ENCODE assay signal across 16 cellular contexts in genomic region chr12:64587447-64587846, GRCh38.
"Had no signal": no experiment of that assay in that cellular context is flagged by ENCODE, and none has a peak within 500 bp of the region (broad histone marks: within the 10 kb centered on the region; RNA-seq: fewer than 3 reads in every experiment).

No MANE protein-coding gene starts in this region.

- H3K27ac Mint-ChIP-seq: activated T-helper 2 cell treated with anti-CD3 and anti-CD28 coated beads, Interferon-gamma antibody, Interleukin-2, Interleukin-4, amounts not matched to agents 10 μg/mL and 5 μg/mL and 100 μg/mL, durations not matched to agents 14 hours and 24 hours and 36 hours; stimulated activated memory B cell treated with anti-CD40 and anti-IgM and Interleukin-4, amounts not matched to agents 10 μg/mL and 1 μg/mL and 100 μg/mL, for 72 hours had no signal

- H3K27ac ChIP-seq: body of pancreas, esophagus squamous epithelium, neutrophil, parathyroid adenoma, tibial artery had no signal

- FAIRE-seq: colon, urothelium cell line had no signal

- H3K4me3 ChIP-seq: body of pancreas, esophagus squamous epithelium, tibial artery had no signal

- H3K36me3 Mint-ChIP-seq: naive thymus-derived CD8-positive, alpha-beta T cell; stimulated activated memory B cell treated with anti-CD40 and anti-IgM and Interleukin-4, amounts not matched to agents 10 μg/mL and 1 μg/mL and 100 μg/mL, for 72 hours had no signal

- H3K27me3 ChIP-seq: body of pancreas, esophagus squamous epithelium, tibial artery had no signal

- H2AFZ ChIP-seq: parathyroid adenoma had no signal

- H3K79me2 ChIP-seq: parathyroid adenoma had no signal

- ATAC-seq: body of pancreas; naive thymus-derived CD8-positive, alpha-beta T cell; stimulated activated memory B cell treated with anti-CD40 and anti-IgM and Interleukin-4, amounts not matched to agents 10 μg/mL and 1 μg/mL and 100 μg/mL, for 72 hours had no signal

- H3K9me3 ChIP-seq: body of pancreas, esophagus squamous epithelium, neutrophil, tibial artery had no signal

- H3K9ac ChIP-seq: parathyroid adenoma had no signal

- H3K4me3 Mint-ChIP-seq: naive thymus-derived CD8-positive, alpha-beta T cell; stimulated activated memory B cell treated with anti-CD40 and anti-IgM and Interleukin-4, amounts not matched to agents 10 μg/mL and 1 μg/mL and 100 μg/mL, for 72 hours had no signal

- H3K9me3 Mint-ChIP-seq: activated T-helper 2 cell treated with anti-CD3 and anti-CD28 coated beads, Interferon-gamma antibody, Interleukin-2, Interleukin-4, amounts not matched to agents 10 μg/mL and 5 μg/mL and 100 μg/mL, durations not matched to agents 14 hours and 24 hours and 36 hours; naive thymus-derived CD8-positive, alpha-beta T cell; stimulated activated memory B cell treated with anti-CD40 and anti-IgM and Interleukin-4, amounts not matched to agents 10 μg/mL and 1 μg/mL and 100 μg/mL, for 72 hours had no signal

- H3K27me3 Mint-ChIP-seq: naive thymus-derived CD8-positive, alpha-beta T cell; stimulated activated memory B cell treated with anti-CD40 and anti-IgM and Interleukin-4, amounts not matched to agents 10 μg/mL and 1 μg/mL and 100 μg/mL, for 72 hours had no signal

- H3K36me3 ChIP-seq: esophagus squamous epithelium, neutrophil, tibial artery had no signal

- DNase-seq: activated CD4-positive, CD25-positive, alpha-beta regulatory T cell treated with anti-CD3 and anti-CD28 coated beads, Interleukin-2, amount 50 U/mL, for 72 hours; activated naive CD4-positive, alpha-beta T cell treated with anti-CD3 and anti-CD28 coated beads, Interleukin-2, amount 50 U/mL, for 16 hours; body of pancreas; caudate nucleus; esophagus squamous epithelium; foreskin fibroblast; mesenchymal stem cell; naive thymus-derived CD8-positive, alpha-beta T cell; retina; tibial artery had no signal
